Comparison of ENCODE assay signal across 8 cellular contexts in genomic region chr11:93330446-93330984, GRCh38.
A peak's percentile ranks its signal among the peaks of the same experiment; 100 is the strongest.
DNase-seq lines count a peak whose midpoint lies in the region; ATAC-seq and TF ChIP-seq lines count a peak whose summit lies in the region.

Gene DEUP1, plus strand, starts transcription at chr11:93330742. Its CDS starts 1,518 bp downstream, at chr11:93332260.

- no peak for TF ChIP-seq CTCF in GM13976 (IDR thresholded peaks at IDR 0.05; ENCODE audit: borderline replicate concordance, control extremely low read depth, extremely low read depth, insufficient read depth, missing control alignments)

- H3K9ac ChIP-seq in iPS-15b (ENCODE audit: low read depth, low read length), result no peak within 1 kb of the TSS

- DNase-seq in GM13976 (ENCODE audit: low spot score) (peak; percentile 52), NCI-H1436 (lab: John Stamatoyannopoulos, UW) (peak; percentile 75), amniotic epithelial cell (ENCODE audit: low read depth) (peak; percentile 1), SHP77 treated with DMSO at 0.1 percent for 48 hours (lab: John Stamatoyannopoulos, UW) (no peak)
- peak; percentile 18 to 24 for DNase-seq in stimulated activated CD4-positive, alpha-beta T cell treated with anti-CD3 and anti-CD28 coated beads, Interleukin-2, amount 100 ng/mL, for 24 hours

- H3K27me3 ChIP-seq in iPS-15b (ENCODE audit: control insufficient read depth, insufficient read depth, low read length), result peaks cover 22% of the 10 kb centered on the region

- in situ Hi-C loops in GM13976 (cut with MboI; ENCODE audit: low sequenced_read_pairs, unreplicated experiment), result no loop called here

- H3K36me3 ChIP-seq in iPS-15b (ENCODE audit: control insufficient read depth, insufficient read depth, low read length), result no peaks in the 10 kb centered on the region

- H3K9me3 ChIP-seq in iPS-15b (ENCODE audit: control insufficient read depth, insufficient read depth, low read length), result no peaks in the 10 kb centered on the region

- no peaks in the 10 kb centered on the region for H3K4me1 ChIP-seq in iPS-15b (ENCODE audit: control insufficient read depth, insufficient read depth, low read length)

- H3K4me3 ChIP-seq in iPS-15b (ENCODE audit: low read depth, low read length), result peak within 1 kb of the TSS; percentile 75

- ATAC-seq in HG03039 (IDR thresholded peaks at IDR 0.05; ENCODE audit: unreplicated experiment) (no peak), GM21825 (IDR thresholded peaks at IDR 0.05; ENCODE audit: unreplicated experiment) (no peak)
